ENCODE assay signal across 7 cellular contexts in the genomic region with DNA sequence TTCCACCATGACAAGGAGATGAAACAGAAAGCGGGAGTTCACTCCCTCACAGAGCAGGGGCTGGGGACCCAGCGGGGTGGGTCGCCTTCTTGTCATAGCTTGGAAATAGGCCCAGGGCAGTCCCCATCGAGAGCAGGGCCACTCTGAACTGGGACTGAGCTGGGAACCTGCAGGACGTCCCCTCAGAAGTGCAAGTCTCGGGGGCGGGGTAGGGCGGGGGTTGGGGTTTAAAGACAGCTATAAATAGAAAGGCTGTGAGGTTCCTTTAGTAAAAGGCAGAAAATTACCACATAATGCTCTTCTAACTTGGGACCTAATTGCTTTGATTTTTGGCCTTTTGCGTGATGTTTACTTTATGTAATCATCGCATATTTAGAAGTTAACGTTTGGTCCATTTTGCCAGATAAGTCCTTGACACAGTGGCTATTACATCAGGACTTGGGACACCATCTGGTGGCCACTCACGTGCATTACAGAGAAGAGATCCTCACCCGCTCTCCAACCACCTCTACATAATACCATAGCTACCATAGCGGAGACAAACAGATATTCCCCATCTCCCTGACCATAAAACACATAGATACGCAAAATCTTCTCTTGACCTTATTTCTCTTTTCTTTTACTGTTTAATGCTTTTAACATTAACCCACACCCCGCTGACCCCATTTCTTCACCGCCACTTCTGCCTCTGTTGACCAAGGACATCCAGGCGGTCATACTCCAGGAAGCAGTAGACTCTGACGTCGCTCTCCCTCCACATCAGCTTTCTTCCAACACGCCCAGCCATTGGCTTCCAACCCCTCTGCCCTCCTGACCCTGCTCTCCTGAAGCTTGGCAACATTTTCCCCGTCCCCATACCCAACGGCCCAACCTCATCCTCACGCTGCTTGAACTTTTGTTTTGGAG. TPM values are rescaled to one million over a fixed set of nuclear protein-coding genes. Genes with fewer than 3 reads are reported as not detected.
A peak's percentile ranks its signal among the peaks of the same experiment; 100 is the strongest.
DNase-seq lines count a peak whose midpoint lies in the region; ATAC-seq and TF ChIP-seq lines count a peak whose summit lies in the region.

No MANE protein-coding gene starts in this region.

- no peak overlapping the region for H3K27ac ChIP-seq in SJCRH30

- H3K36me3 ChIP-seq in GM06990 (ENCODE audit: control insufficient read depth, insufficient read depth, low read length) (peaks cover 11% of the 10 kb centered on the region), SJCRH30 (no peaks in the 10 kb centered on the region)

- ATAC-seq in left cardiac atrium (peak; percentile 77 to 80), HG03342 (IDR thresholded peaks at IDR 0.05; ENCODE audit: unreplicated experiment) (no peak)

- intact Hi-C loops in left cardiac atrium (cut with DNase I): loop anchor here (5.0 kb wide), 2 partner anchors 88 to 98 kb away; a partner anchor contains a TSS

- H3K27me3 ChIP-seq in GM06990 (replicated peaks; ENCODE audit: control insufficient read depth, insufficient read depth, low read length) (no peaks in the 10 kb centered on the region), SJCRH30 (no peaks in the 10 kb centered on the region)

- no peaks in the 10 kb centered on the region for H3K9me3 ChIP-seq in SJCRH30 (replicated peaks)

- H3K4me3 ChIP-seq in GM06990 (replicated peaks; ENCODE audit: low read depth, low read length) (no peak overlapping the region), SJCRH30 (no peak overlapping the region)

- peak; percentile 53 for DNase-seq in GM06990 (ENCODE audit: extremely low read depth, insufficient read length)
- peak; percentile 79 for DNase-seq in HuH-7 (ENCODE audit: low spot score)
- peak; percentile 20 to 59 for DNase-seq in SJCRH30
- peak; percentile 16 for DNase-seq in amniotic stem cell (lab: John Stamatoyannopoulos, UW)
- DNase-seq in left cardiac atrium: peak; percentile 43
- DNase-seq in putamen (ENCODE audit: low spot score): peak; percentile 19

- no peaks in the 10 kb centered on the region for H3K4me1 ChIP-seq in SJCRH30

- TF ChIP-seq CTCF in GM06990 (IDR thresholded peaks at IDR 0.05; ENCODE audit: insufficient read depth, low read length, poor library complexity, severe bottlenecking): peak; percentile 68

RNA-seq across cellular contexts. Expression of a gene that starts 27.5 kb away (rescaled TPM):
- total RNA-seq in SJCRH30 (2014; rRNA removed; shearing (Covaris generic)): not detected in 2 replicates
- 1 to 10 TPM in 1 of 2 donors, under 1 TPM in 1; 0.79 to 1.1 TPM for total RNA-seq in left cardiac atrium

Comparison
In these comparisons a context has a peak if more than half of its experiments do, and no peak if none do; other contexts are left out.
1. DNase-seq: peak in every context shown above with its lines; median percentile 79 in HuH-7; 53 in GM06990; 43 in left cardiac atrium; 40 in SJCRH30; 19 in putamen; 16 in amniotic stem cell.